11 cellular contexts compared by ENCODE assay signal in the genomic region with DNA sequence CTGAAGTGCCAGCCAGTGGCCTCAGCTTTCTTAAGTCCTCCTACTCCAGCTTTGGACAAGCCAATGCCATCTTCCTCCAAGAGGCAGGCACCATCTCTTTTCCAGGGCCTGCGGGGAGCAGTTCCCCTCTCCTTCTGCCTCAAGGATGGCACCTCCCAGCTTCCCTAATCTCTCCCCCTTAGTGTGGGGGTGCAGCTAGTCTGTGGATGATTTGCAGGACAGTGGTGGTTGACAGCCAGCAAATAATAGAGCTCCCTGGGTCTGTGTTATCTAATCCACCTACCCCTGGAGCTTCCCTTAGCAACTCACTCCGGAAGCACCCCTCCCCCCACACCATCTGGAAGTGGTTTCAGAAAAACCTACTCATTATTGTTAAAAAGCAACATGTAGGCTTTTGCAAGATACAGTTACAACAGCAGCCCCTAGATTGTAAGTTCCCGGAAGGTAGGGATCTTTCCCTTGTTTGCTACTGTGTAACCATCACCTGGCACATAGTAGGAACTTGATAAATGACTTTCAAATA.
DNase-seq lines count a peak whose midpoint lies in the region; ATAC-seq, FAIRE-seq and TF ChIP-seq lines count a peak whose summit lies in the region.
"Had no signal": no experiment of that assay in that cellular context is flagged by ENCODE, and none has a peak within 500 bp of the region (broad histone marks: within the 10 kb centered on the region; RNA-seq: fewer than 3 reads in every experiment).

No MANE protein-coding gene starts in this region.

- H4K20me1 ChIP-seq in MM.1S (ENCODE audit: insufficient read depth, low read length) = no peaks in the 10 kb centered on the region

- H2AFZ ChIP-seq in MM.1S (ENCODE audit: low read length) = no peak overlapping the region

- no peaks in the 10 kb centered on the region for H3K27me3 ChIP-seq in MM.1S (replicated peaks; ENCODE audit: insufficient read depth, low read length)
- H3K27me3 ChIP-seq in neutrophil = no peaks in the 10 kb centered on the region
- H3K27me3 ChIP-seq: right lobe of liver had no signal

- H3K9me3 ChIP-seq in MM.1S (replicated peaks; ENCODE audit: insufficient read depth, low read length) (no peaks in the 10 kb centered on the region), neutrophil (no peaks in the 10 kb centered on the region)

- ATAC-seq in HG03565 (IDR thresholded peaks at IDR 0.05; ENCODE audit: unreplicated experiment) = no peak

- no peaks in the 10 kb centered on the region for H3K36me3 ChIP-seq in MM.1S (replicated peaks; ENCODE audit: insufficient read depth, low read length)
- no peaks in the 10 kb centered on the region for H3K36me3 ChIP-seq in neutrophil
- H3K36me3 ChIP-seq: right lobe of liver had no signal

- H3K27ac ChIP-seq in MM.1S (ENCODE audit: low read length) (no peak overlapping the region), neutrophil (peak overlapping the region; percentile 15)
- H3K27ac ChIP-seq: right lobe of liver had no signal

- intact Hi-C loops in activated T-helper 1 cell treated with anti-CD3 and anti-CD28 coated beads, Interleukin-12 subunit alpha, Interleukin-12 subunit beta, Interleukin-2, Interleukin-4 antibody, amounts not matched to agents 30 ng/mL and 10 ng/mL and 1 ng/mL, durations not matched to agents 14 hours and 24 hours and 36 hours (cut with micrococcal nuclease) = loop anchor here (10.0 kb wide), 1 partner anchor 646 kb away; no protein-coding TSS in a partner anchor

- no peaks in the 10 kb centered on the region for H3K9me2 ChIP-seq in MM.1S (replicated peaks; ENCODE audit: insufficient read depth, low read length)

- no peaks in the 10 kb centered on the region for H3K27me3 Mint-ChIP-seq in activated T-helper 1 cell treated with anti-CD3 and anti-CD28 coated beads, Interleukin-12 subunit alpha, Interleukin-12 subunit beta, Interleukin-2, Interleukin-4 antibody, amounts not matched to agents 30 ng/mL and 10 ng/mL and 1 ng/mL, durations not matched to agents 14 hours and 24 hours and 36 hours (ENCODE audit: insufficient read depth)
- H3K27me3 Mint-ChIP-seq: CD4-positive, alpha-beta memory T cell; stimulated activated naive CD8-positive, alpha-beta T cell treated with anti-CD3 and anti-CD28 coated beads, Interleukin-15, Interleukin-2, amounts not matched to agents 100 ng/mL and 50 ng/mL, for 24 hours had no signal

- H3K4me3 Mint-ChIP-seq in activated T-helper 1 cell treated with anti-CD3 and anti-CD28 coated beads, Interleukin-12 subunit alpha, Interleukin-12 subunit beta, Interleukin-2, Interleukin-4 antibody, amounts not matched to agents 30 ng/mL and 10 ng/mL and 1 ng/mL, durations not matched to agents 14 hours and 24 hours and 36 hours = peak overlapping the region; percentile 42
- H3K4me3 Mint-ChIP-seq: stimulated activated naive CD8-positive, alpha-beta T cell treated with anti-CD3 and anti-CD28 coated beads, Interleukin-15, Interleukin-2, amounts not matched to agents 100 ng/mL and 50 ng/mL, for 24 hours had no signal

- DNase-seq in activated T-cell treated with anti-CD3 and anti-CD28 coated beads for 24 hours (ENCODE audit: low read depth) (peak; percentile 11), activated T-cell treated with anti-CD3 and anti-CD28 coated beads for 4 hours (no peak), MM.1S (no peak), GM12892 (ENCODE audit: insufficient read length) (no peak)
- DNase-seq in activated T-helper 1 cell treated with anti-CD3 and anti-CD28 coated beads, Interleukin-12 subunit alpha, Interleukin-12 subunit beta, Interleukin-2, Interleukin-4 antibody, amounts not matched to agents 30 ng/mL and 10 ng/mL and 1 ng/mL, durations not matched to agents 14 hours and 24 hours and 36 hours (ENCODE audit: low spot score) = peak; percentile 39
- no peak for DNase-seq in effector CD8-positive, alpha-beta T cell (lab: John Stamatoyannopoulos, UW)
- DNase-seq: right lobe of liver had no signal

- H3K4me1 ChIP-seq in MM.1S (ENCODE audit: low read length) (peaks cover 27% of the 10 kb centered on the region), neutrophil (ENCODE audit: control insufficient read depth in 1 of 2, insufficient read depth in 1 of 2, low read depth in 1 of 2, low read length in 1 of 2) (peaks cover 23 to 48% of the 10 kb centered on the region in 2 experiments)
- H3K4me1 ChIP-seq: right lobe of liver had no signal

- no peak for FAIRE-seq in GM12892 (lab: Jason Lieb, UNC)

- H3K4me3 ChIP-seq in MM.1S (ENCODE audit: low read length) (no peak overlapping the region), neutrophil (ENCODE audit: low read depth in 1 of 2, low read length in 1 of 2) (no peak overlapping the region)
- H3K4me3 ChIP-seq: right lobe of liver had no signal

- peak overlapping the region; percentile 48 for H3K27ac Mint-ChIP-seq in activated T-helper 1 cell treated with anti-CD3 and anti-CD28 coated beads, Interleukin-12 subunit alpha, Interleukin-12 subunit beta, Interleukin-2, Interleukin-4 antibody, amounts not matched to agents 30 ng/mL and 10 ng/mL and 1 ng/mL, durations not matched to agents 14 hours and 24 hours and 36 hours

- TF ChIP-seq CTCF in MM.1S (IDR thresholded peaks at IDR 0.05; ENCODE audit: low read length) (no peak), neutrophil (IDR thresholded peaks at IDR 0.05) (no peak)

- peaks cover 18% of the 10 kb centered on the region for H3F3A ChIP-seq in MM.1S (ENCODE audit: insufficient read depth, low read length)

- TF ChIP-seq POLR2A in GM12892 (IDR thresholded peaks at IDR 0.05; ENCODE audit: low read depth, low read length) = no peak

- H3K4me2 ChIP-seq in MM.1S (ENCODE audit: low read depth, low read length) = 0 out of 2 replicates have a peak overlapping the region, but pooled peaks have one; percentile 15

- H3K36me3 Mint-ChIP-seq in activated T-helper 1 cell treated with anti-CD3 and anti-CD28 coated beads, Interleukin-12 subunit alpha, Interleukin-12 subunit beta, Interleukin-2, Interleukin-4 antibody, amounts not matched to agents 30 ng/mL and 10 ng/mL and 1 ng/mL, durations not matched to agents 14 hours and 24 hours and 36 hours (ENCODE audit: low read depth) = peaks cover 19% of the 10 kb centered on the region

- H3K79me2 ChIP-seq in MM.1S (ENCODE audit: low read length) = peaks cover 32% of the 10 kb centered on the region

- no peak overlapping the region for H3K9ac ChIP-seq in MM.1S (ENCODE audit: low read length)

- no peaks in the 10 kb centered on the region for H3K9me3 Mint-ChIP-seq in activated T-helper 1 cell treated with anti-CD3 and anti-CD28 coated beads, Interleukin-12 subunit alpha, Interleukin-12 subunit beta, Interleukin-2, Interleukin-4 antibody, amounts not matched to agents 30 ng/mL and 10 ng/mL and 1 ng/mL, durations not matched to agents 14 hours and 24 hours and 36 hours
- H3K9me3 Mint-ChIP-seq: stimulated activated naive CD8-positive, alpha-beta T cell treated with anti-CD3 and anti-CD28 coated beads, Interleukin-15, Interleukin-2, amounts not matched to agents 100 ng/mL and 50 ng/mL, for 24 hours had no signal

- H3K4me1 Mint-ChIP-seq in activated T-helper 1 cell treated with anti-CD3 and anti-CD28 coated beads, Interleukin-12 subunit alpha, Interleukin-12 subunit beta, Interleukin-2, Interleukin-4 antibody, amounts not matched to agents 30 ng/mL and 10 ng/mL and 1 ng/mL, durations not matched to agents 14 hours and 24 hours and 36 hours (ENCODE audit: low read depth) = peaks cover 48% of the 10 kb centered on the region

Comparison
In these comparisons a context has a peak if more than half of its experiments do, and no peak if none do; other contexts are left out.
1. DNase-seq: peak in activated T-cell treated with anti-CD3 and anti-CD28 coated beads for 24 hours (single experiment) and activated T-helper 1 cell treated with anti-CD3 and anti-CD28 coated beads, Interleukin-12 subunit alpha, Interleukin-12 subunit beta, Interleukin-2, Interleukin-4 antibody, amounts not matched to agents 30 ng/mL and 10 ng/mL and 1 ng/mL, durations not matched to agents 14 hours and 24 hours and 36 hours (single experiment); none in activated T-cell treated with anti-CD3 and anti-CD28 coated beads for 4 hours (single experiment), MM.1S (single experiment), GM12892 (single experiment) and effector CD8-positive, alpha-beta T cell (single experiment).